In the genomic region with DNA sequence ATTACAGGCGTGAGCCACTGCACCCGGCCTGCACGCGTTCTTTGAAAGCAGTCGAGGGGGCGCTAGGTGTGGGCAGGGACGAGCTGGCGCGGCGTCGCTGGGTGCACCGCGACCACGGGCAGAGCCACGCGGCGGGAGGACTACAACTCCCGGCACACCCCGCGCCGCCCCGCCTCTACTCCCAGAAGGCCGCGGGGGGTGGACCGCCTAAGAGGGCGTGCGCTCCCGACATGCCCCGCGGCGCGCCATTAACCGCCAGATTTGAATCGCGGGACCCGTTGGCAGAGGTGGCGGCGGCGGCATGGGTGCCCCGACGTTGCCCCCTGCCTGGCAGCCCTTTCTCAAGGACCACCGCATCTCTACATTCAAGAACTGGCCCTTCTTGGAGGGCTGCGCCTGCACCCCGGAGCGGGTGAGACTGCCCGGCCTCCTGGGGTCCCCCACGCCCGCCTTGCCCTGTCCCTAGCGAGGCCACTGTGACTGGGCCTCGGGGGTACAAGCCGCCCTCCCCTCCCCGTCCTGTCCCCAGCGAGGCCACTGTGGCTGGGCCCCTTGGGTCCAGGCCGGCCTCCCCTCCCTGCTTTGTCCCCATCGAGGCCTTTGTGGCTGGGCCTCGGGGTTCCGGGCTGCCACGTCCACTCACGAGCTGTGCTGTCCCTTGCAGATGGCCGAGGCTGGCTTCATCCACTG, we compare ENCODE assay signal across 8 cellular contexts. TPM values are rescaled to one million over a fixed set of nuclear protein-coding genes. Genes with fewer than 3 reads are reported as not detected.
DNase-seq lines count a peak whose midpoint lies in the region; ATAC-seq, FAIRE-seq and TF ChIP-seq lines count a peak whose summit lies in the region.

A gene (plus strand): TSS at position 238 of the 690 bp plus-strand sequence. CDS start 64 bp downstream, at position 302.

- H3K27ac ChIP-seq in astrocyte (ENCODE audit: low read depth, low read length), result peak within 1 kb of the TSS; percentile 84

- no peaks in the 10 kb centered on the region for H3K9me3 Mint-ChIP-seq in astrocyte (ENCODE audit: unreplicated experiment)

- H3K36me3 Mint-ChIP-seq in astrocyte (ENCODE audit: low read depth, unreplicated experiment), result no peaks in the 10 kb centered on the region

- H3K9ac ChIP-seq in astrocyte (ENCODE audit: low read length), result peak within 1 kb of the TSS; percentile 90

- no peak within 1 kb of the TSS for H3K27ac Mint-ChIP-seq in astrocyte (ENCODE audit: unreplicated experiment)

- no peak for TF ChIP-seq CTCF in GM12875 (IDR thresholded peaks at IDR 0.05; ENCODE audit: borderline replicate concordance, insufficient read depth, low read depth, low read length)
- no peak for TF ChIP-seq CTCF in astrocyte (IDR thresholded peaks at IDR 0.05; ENCODE audit: insufficient read depth, low read depth, low read length)
- TF ChIP-seq CTCF in retinal pigment epithelial cell (conservative IDR thresholded peaks at IDR 0.05; ENCODE audit: low read depth, low read length), result no peak

- ATAC-seq in HG02973 (IDR thresholded peaks at IDR 0.05; ENCODE audit: unreplicated experiment), result peak; percentile 87
- ATAC-seq in GM18519 (IDR thresholded peaks at IDR 0.05; ENCODE audit: low FRiP score, unreplicated experiment), result no peak

- DNase-seq in NCI-H2081 treated with DMSO at 0.1 percent for 48 hours (lab: John Stamatoyannopoulos, UW) (peak; percentile 46), T-helper 22 cell (ENCODE audit: low read depth) (peak; percentile 76), astrocyte (ENCODE audit: low read depth) (peak; percentile 55), hippocampal formation (lab: John Stamatoyannopoulos, UW) (peak; percentile 79 to 80), retinal pigment epithelial cell (ENCODE audit: low read depth) (peak; percentile 42)

- peak within 1 kb of the TSS; percentile 94 for H3K4me2 ChIP-seq in astrocyte (ENCODE audit: low read length)

- H3K27me3 Mint-ChIP-seq in astrocyte (ENCODE audit: low read depth, unreplicated experiment), result no peaks in the 10 kb centered on the region

- peak within 1 kb of the TSS; percentile 95 for H2AFZ ChIP-seq in astrocyte (ENCODE audit: low read depth, low read length)

- no peaks in the 10 kb centered on the region for H4K20me1 ChIP-seq in astrocyte (ENCODE audit: insufficient read depth, low read length)

- H3K4me1 Mint-ChIP-seq in astrocyte (ENCODE audit: low read depth, unreplicated experiment), result peaks cover 6% of the 10 kb centered on the region

- H3K4me1 ChIP-seq in astrocyte (ENCODE audit: insufficient read depth, low read length), result peaks cover 6% of the 10 kb centered on the region

- H3K9me3 ChIP-seq in astrocyte (ENCODE audit: insufficient read depth, low read depth, low read length), result no peaks in the 10 kb centered on the region

- peaks cover 34% of the 10 kb centered on the region for H3K79me2 ChIP-seq in astrocyte (ENCODE audit: insufficient read depth, low read length)

- H3K27me3 ChIP-seq in astrocyte (ENCODE audit: insufficient read depth, low read length), result no peaks in the 10 kb centered on the region

- no peak for FAIRE-seq in astrocyte (lab: Jason Lieb, UNC)

- H3K4me3 Mint-ChIP-seq in astrocyte (ENCODE audit: unreplicated experiment), result peak within 1 kb of the TSS; percentile 84

- H3K4me3 ChIP-seq in GM12875 (ENCODE audit: low read depth, low read length) (peak within 1 kb of the TSS; percentile 83), astrocyte (ENCODE audit: insufficient read depth, low read depth, low read length) (peak within 1 kb of the TSS; percentile 75), retinal pigment epithelial cell (ENCODE audit: low read length) (peak within 1 kb of the TSS; percentile 78)

- H3K36me3 ChIP-seq in astrocyte (ENCODE audit: insufficient read depth, low read length), result no peaks in the 10 kb centered on the region

RNA-seq across cellular contexts. Expression of the gene that starts here (rescaled TPM):
- 3.3 and 5.8 TPM in 2 replicates for total RNA-seq in astrocyte
